In genomic region chr22:50710221-50710620, GRCh38 we compare ENCODE assay signal across 26 cellular contexts. TPM values are rescaled to one million over a fixed set of nuclear protein-coding genes. Genes with fewer than 3 reads are reported as not detected.
"Had no signal": no experiment of that assay in that cellular context is flagged by ENCODE, and none has a peak within 500 bp of the region (broad histone marks: within the 10 kb centered on the region; RNA-seq: fewer than 3 reads in every experiment).

No MANE protein-coding gene starts in this region.

- H3K4me3 Mint-ChIP-seq: activated CD4-positive, alpha-beta memory T cell treated with anti-CD3 and anti-CD28 coated beads for 36 hours; activated naive CD4-positive, alpha-beta T cell treated with anti-CD3 and anti-CD28 coated beads, Interleukin-2, amount 10 ng/mL, durations not matched to agents 7 days and 5 days; activated T-cell treated with anti-CD3 and anti-CD28 coated beads, Interleukin-2, amount 50 U/mL, for 72 hours; dendritic cell treated with granulocyte-macrophage colony-stimulating factor and Interleukin-4, amounts not matched to agents 40 ng/mL and 50 ng/mL, for 4 days; mesothelial cell of epicardium; naive thymus-derived CD8-positive, alpha-beta T cell; neural progenitor cell; stimulated activated naive B cell treated with anti-CD40 and anti-IgM and Interleukin-4, amounts not matched to agents 10 μg/mL and 1 μg/mL and 100 μg/mL, for 72 hours had no signal

- H3K36me3 ChIP-seq: neural progenitor cell, vagina had no signal

- H3K27me3 ChIP-seq: esophagus muscularis mucosa, neural progenitor cell, testis, vagina had no signal

- H3K9me3 ChIP-seq: esophagus muscularis mucosa, testis, vagina had no signal

- H3K36me3 Mint-ChIP-seq: activated CD4-positive, alpha-beta memory T cell treated with anti-CD3 and anti-CD28 coated beads for 36 hours; activated naive CD4-positive, alpha-beta T cell treated with anti-CD3 and anti-CD28 coated beads, Interleukin-2, amount 10 ng/mL, durations not matched to agents 7 days and 5 days; naive thymus-derived CD8-positive, alpha-beta T cell; stimulated activated naive B cell treated with anti-CD40 and anti-IgM and Interleukin-4, amounts not matched to agents 10 μg/mL and 1 μg/mL and 100 μg/mL, for 72 hours had no signal

- H3K9me3 Mint-ChIP-seq: activated CD4-positive, alpha-beta memory T cell treated with anti-CD3 and anti-CD28 coated beads for 36 hours; dendritic cell treated with granulocyte-macrophage colony-stimulating factor and Interleukin-4, amounts not matched to agents 40 ng/mL and 50 ng/mL, for 4 days; mesothelial cell of epicardium; naive thymus-derived CD8-positive, alpha-beta T cell; neural progenitor cell had no signal

- FAIRE-seq: endothelial cell of umbilical vein, frontal cortex, keratinocyte had no signal

- ATAC-seq: activated T-cell treated with anti-CD3 and anti-CD28 coated beads, Interleukin-2, amount 50 U/mL, for 72 hours; left lobe of liver; naive thymus-derived CD8-positive, alpha-beta T cell; stimulated activated naive B cell treated with anti-CD40 and anti-IgM and Interleukin-4, amounts not matched to agents 10 μg/mL and 1 μg/mL and 100 μg/mL, for 72 hours had no signal

- H3K4me1 ChIP-seq: vagina had no signal

- H3K27ac ChIP-seq: esophagus muscularis mucosa, neural progenitor cell, skin epidermis, testis, vagina had no signal

- H3K4me3 ChIP-seq: esophagus muscularis mucosa, neural progenitor cell, skin epidermis, testis, vagina had no signal

- H3K4me1 Mint-ChIP-seq: activated naive CD4-positive, alpha-beta T cell treated with anti-CD3 and anti-CD28 coated beads, Interleukin-2, amount 10 ng/mL, durations not matched to agents 7 days and 5 days had no signal

- DNase-seq: activated CD4-positive, alpha-beta memory T cell treated with anti-CD3 and anti-CD28 coated beads for 36 hours; activated CD4-positive, alpha-beta T cell treated with anti-CD3 and anti-CD28 coated beads for 48 hours; activated effector memory CD4-positive, alpha-beta T cell treated with Interleukin-2 at 50 U/mL for 16 hours; activated naive CD4-positive, alpha-beta T cell treated with anti-CD3 and anti-CD28 coated beads, Interleukin-2, amount 10 ng/mL, durations not matched to agents 7 days and 5 days; activated T-cell treated with anti-CD3 and anti-CD28 coated beads, Interleukin-2, amount 50 U/mL, for 72 hours; amygdala; effector CD8-positive, alpha-beta T cell; mammary epithelial cell; retina; stimulated activated CD8-positive, alpha-beta memory T cell treated with anti-CD3 and anti-CD28 coated beads, Interleukin-4, amount 100 ng/mL, for 48 hours; stimulated activated naive B cell treated with anti-CD40 and anti-IgM and Interleukin-4, amounts not matched to agents 10 μg/mL and 1 μg/mL and 100 μg/mL, for 72 hours; testis; trophoblast cell had no signal

- H3K27ac Mint-ChIP-seq: activated CD4-positive, alpha-beta memory T cell treated with anti-CD3 and anti-CD28 coated beads for 36 hours; activated naive CD4-positive, alpha-beta T cell treated with anti-CD3 and anti-CD28 coated beads, Interleukin-2, amount 10 ng/mL, durations not matched to agents 7 days and 5 days; activated T-cell treated with anti-CD3 and anti-CD28 coated beads, Interleukin-2, amount 50 U/mL, for 72 hours; dendritic cell treated with granulocyte-macrophage colony-stimulating factor and Interleukin-4, amounts not matched to agents 40 ng/mL and 50 ng/mL, for 4 days; mesothelial cell of epicardium; neural progenitor cell; progenitor cell of endocrine pancreas; stimulated activated naive B cell treated with anti-CD40 and anti-IgM and Interleukin-4, amounts not matched to agents 10 μg/mL and 1 μg/mL and 100 μg/mL, for 72 hours had no signal

- H3K9ac ChIP-seq: neural progenitor cell had no signal

- H3K27me3 Mint-ChIP-seq: activated CD4-positive, alpha-beta memory T cell treated with anti-CD3 and anti-CD28 coated beads for 36 hours; dendritic cell treated with granulocyte-macrophage colony-stimulating factor and Interleukin-4, amounts not matched to agents 40 ng/mL and 50 ng/mL, for 4 days; progenitor cell of endocrine pancreas had no signal

RNA-seq across cellular contexts. Expression of gene ACR, which starts 27.8 kb away (rescaled TPM):
- total RNA-seq: activated CD4-positive, alpha-beta memory T cell treated with anti-CD3 and anti-CD28 coated beads for 36 hours; activated T-cell treated with anti-CD3 and anti-CD28 coated beads, Interleukin-2, amount 50 U/mL, for 72 hours; frontal cortex; mammary epithelial cell; naive thymus-derived CD8-positive, alpha-beta T cell; progenitor cell of endocrine pancreas; T-helper 2 cell treated with Interferon-gamma antibody and Interleukin-4, amounts not matched to agents 100 ng/mL and 5 ng/mL, for 36 hours; vagina had no signal
- polyA plus RNA-seq: keratinocyte; mammary epithelial cell; naive thymus-derived CD8-positive, alpha-beta T cell had no signal

RNA-seq across cellular contexts. Expression of gene SHANK3, which starts 37.6 kb away (rescaled TPM):
- polyA plus RNA-seq: naive thymus-derived CD8-positive, alpha-beta T cell had no signal
